In the genomic region with DNA sequence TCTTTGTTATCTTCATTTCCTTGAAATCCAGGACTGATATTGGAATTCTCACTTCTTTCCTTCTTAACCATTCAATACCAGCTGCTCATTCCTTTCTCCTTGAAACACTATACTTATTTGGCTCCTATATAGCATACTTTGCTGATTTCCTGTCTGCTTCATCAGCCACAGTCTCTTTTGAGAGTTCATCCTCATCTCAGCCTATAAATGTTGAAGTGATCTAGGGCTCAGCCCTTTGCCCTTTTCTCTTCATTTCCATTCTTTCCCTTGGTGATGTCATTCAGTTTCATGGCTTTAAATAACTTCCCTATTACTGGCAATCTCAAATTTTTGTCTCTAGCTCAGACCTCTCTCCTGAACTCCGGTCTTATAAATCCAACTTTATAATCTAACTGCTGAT, we compare ENCODE assay signal across 21 cellular contexts.
"Had no signal": no experiment of that assay in that cellular context is flagged by ENCODE, and none has a peak within 500 bp of the region (broad histone marks: within the 10 kb centered on the region; RNA-seq: fewer than 3 reads in every experiment).

No MANE protein-coding gene starts in this region.

- H3K9me3 Mint-ChIP-seq: dendritic cell treated with granulocyte-macrophage colony-stimulating factor and Interleukin-4, amounts not matched to agents 40 ng/mL and 50 ng/mL, for 4 days had no signal

- H3K27me3 ChIP-seq: adrenal gland, esophagus squamous epithelium, left lung, spleen, thyroid gland had no signal

- H3K4me1 ChIP-seq: adrenal gland, esophagus squamous epithelium, foreskin keratinocyte, left lung, thyroid gland had no signal

- H3K27me3 Mint-ChIP-seq: dendritic cell treated with granulocyte-macrophage colony-stimulating factor and Interleukin-4, amounts not matched to agents 40 ng/mL and 50 ng/mL, for 4 days had no signal

- H3K36me3 Mint-ChIP-seq: mesothelial cell of epicardium had no signal

- H3K4me1 Mint-ChIP-seq: activated naive CD4-positive, alpha-beta T cell treated with anti-CD3 and anti-CD28 coated beads, Interleukin-2, amount 50 U/mL, for 24 hours; mesothelial cell of epicardium had no signal

- H3K27ac ChIP-seq: adrenal gland, esophagus squamous epithelium, foreskin keratinocyte, left lung, spleen, thyroid gland had no signal

- DNase-seq: activated CD4-positive, CD25-positive, alpha-beta regulatory T cell treated with anti-CD3 and anti-CD28 coated beads, Interleukin-2, amount 50 U/mL, for 72 hours; activated CD8-positive, alpha-beta memory T cell treated with anti-CD3 and anti-CD28 coated beads for 24 hours; activated CD8-positive, alpha-beta memory T cell treated with anti-CD3 and anti-CD28 coated beads, Interleukin-2, amount 50 U/mL, for 48 hours; activated gamma-delta T cell; adrenal gland; cerebellar nuclear complex; effector CD8-positive, alpha-beta T cell; esophagus squamous epithelium; foreskin keratinocyte; glutamatergic neuron; left lung; nephron progenitor cell; occipital lobe; retina; spleen; stimulated activated naive CD4-positive, alpha-beta T cell treated with Interleukin-2 at 50 U/mL for 16 hours; thyroid gland had no signal

- H3K27ac Mint-ChIP-seq: activated naive CD4-positive, alpha-beta T cell treated with anti-CD3 and anti-CD28 coated beads, Interleukin-2, amount 50 U/mL, for 24 hours; dendritic cell treated with granulocyte-macrophage colony-stimulating factor and Interleukin-4, amounts not matched to agents 40 ng/mL and 50 ng/mL, for 4 days; mesothelial cell of epicardium; nephron progenitor cell; T-helper 1 cell treated with Interleukin-12 subunit alpha and Interleukin-12 subunit beta and Interleukin-4 antibody, amounts not matched to agents 30 μg/mL and 1 μg/mL, for 36 hours had no signal

- H3K9me3 ChIP-seq: esophagus squamous epithelium, left lung, spleen, thyroid gland had no signal

- H3K4me3 ChIP-seq: adrenal gland, esophagus squamous epithelium, left lung, spleen, thyroid gland had no signal

- ATAC-seq: foreskin keratinocyte, left lung had no signal

- H3K4me3 Mint-ChIP-seq: activated naive CD4-positive, alpha-beta T cell treated with anti-CD3 and anti-CD28 coated beads, Interleukin-2, amount 50 U/mL, for 24 hours; dendritic cell treated with granulocyte-macrophage colony-stimulating factor and Interleukin-4, amounts not matched to agents 40 ng/mL and 50 ng/mL, for 4 days; mesothelial cell of epicardium; nephron progenitor cell; T-helper 1 cell treated with Interleukin-12 subunit alpha and Interleukin-12 subunit beta and Interleukin-4 antibody, amounts not matched to agents 30 μg/mL and 1 μg/mL, for 36 hours had no signal

- H3K36me3 ChIP-seq: adrenal gland, esophagus squamous epithelium, left lung, spleen, thyroid gland had no signal
